Comparison of ENCODE assay signal across 8 cellular contexts in genomic region chr2:68365087-68365486, GRCh38. TPM values are rescaled to one million over a fixed set of nuclear protein-coding genes. Genes with fewer than 3 reads are reported as not detected.
DNase-seq lines count a peak whose midpoint lies in the region; ATAC-seq, FAIRE-seq and TF ChIP-seq lines count a peak whose summit lies in the region.

Gene PLEK (plus strand): TSS chr2:68365282. CDS start chr2:68365352, 70 bp downstream.

- intact Hi-C loops in K562 (cut with micrococcal nuclease) = no loop called here

- FAIRE-seq in K562 (lab: Jason Lieb, UNC) = no peak

- TF ChIP-seq EP300 in K562 (IDR thresholded peaks at IDR 0.05; ENCODE audit: low read length) (no peak), SK-N-SH (IDR thresholded peaks at IDR 0.05; ENCODE audit: borderline replicate concordance in 1 of 2, low read depth in 1 of 2, low read length in 1 of 2) (no peak)

- no peaks in the 10 kb centered on the region for H3K36me3 ChIP-seq in CD8-positive, alpha-beta memory T cell (ENCODE audit: insufficient read depth, low read length)
- H3K36me3 ChIP-seq in K562 (ENCODE audit: control insufficient read depth, insufficient read depth, low read length) (no peaks in the 10 kb centered on the region), neural progenitor cell (no peaks in the 10 kb centered on the region), SK-N-SH (replicated peaks in 1 of 2; ENCODE audit: control insufficient read depth in 1 of 2, insufficient read depth in 2 of 2, low read length in 1 of 2) (no peaks in the 10 kb centered on the region)

- peaks cover 0 to 1% of the 10 kb centered on the region in 2 donors for H3K27me3 Mint-ChIP-seq in CD8-positive, alpha-beta memory T cell
- H3K27me3 Mint-ChIP-seq in neural progenitor cell (ENCODE audit: insufficient read depth, low read depth) = peaks cover 2% of the 10 kb centered on the region

- no peaks in the 10 kb centered on the region for H3K9me3 ChIP-seq in CD8-positive, alpha-beta memory T cell (ENCODE audit: low read length)
- H3K9me3 ChIP-seq in K562 (replicated peaks; ENCODE audit: control insufficient read depth, insufficient read depth, low read depth, low read length) = no peaks in the 10 kb centered on the region
- no peaks in the 10 kb centered on the region for H3K9me3 ChIP-seq in neural progenitor cell (ENCODE audit: low read depth)
- H3K9me3 ChIP-seq in SK-N-SH = no peaks in the 10 kb centered on the region

- in situ Hi-C loops in K562 (cut with MboI) = no loop called here

- peak within 1 kb of the TSS; percentile 77 to 98 (median 97) for H3K27ac Mint-ChIP-seq in CD8-positive, alpha-beta memory T cell
- no peak within 1 kb of the TSS for H3K27ac Mint-ChIP-seq in neural progenitor cell

- H3K4me1 Mint-ChIP-seq in CD8-positive, alpha-beta memory T cell = peaks cover 61 to 68% (median 63%) of the 10 kb centered on the region in 3 donors
- peaks cover 27% of the 10 kb centered on the region for H3K4me1 Mint-ChIP-seq in neural progenitor cell

- H3K9me3 Mint-ChIP-seq in CD8-positive, alpha-beta memory T cell = peaks cover 2 to 7% (median 3%) of the 10 kb centered on the region in 5 donors
- H3K9me3 Mint-ChIP-seq in neural progenitor cell = peaks cover 6% of the 10 kb centered on the region

- ATAC-seq in GM19467 (IDR thresholded peaks at IDR 0.05; ENCODE audit: unreplicated experiment) (peak; percentile 59), HG03558 (IDR thresholded peaks at IDR 0.05; ENCODE audit: extremely low read depth, unreplicated experiment) (peak; percentile 41), K562 (no peak)

- TF ChIP-seq CTCF in K562 (IDR thresholded peaks at IDR 0.05 in 2 of 3, conservative IDR thresholded peaks at IDR 0.05 in 1 of 3; ENCODE audit: insufficient read depth in 2 of 3, low read depth in 1 of 3, low read length in 3 of 3) (no peak), neural progenitor cell (IDR thresholded peaks at IDR 0.05) (no peak), SK-N-SH (IDR thresholded peaks at IDR 0.05) (no peak)

- H2AFZ ChIP-seq in K562 (ENCODE audit: low read depth, low read length) (peak within 1 kb of the TSS; percentile 63; the same call in 1 of the 2 replicates), neural progenitor cell (replicated peaks) (peak within 1 kb of the TSS; percentile 7), SK-N-SH (ENCODE audit: low read depth) (no peak within 1 kb of the TSS; the same call in 1 of the 2 replicates)

- H3K4me2 ChIP-seq in K562 (ENCODE audit: insufficient read depth, low read length) (no peak within 1 kb of the TSS), neural progenitor cell (no peak within 1 kb of the TSS), SK-N-SH (no peak within 1 kb of the TSS)

- H3K9ac ChIP-seq in K562 (ENCODE audit: insufficient read depth in 1 of 2, low read depth in 2 of 2, low read length in 2 of 2) (no peak within 1 kb of the TSS), neural progenitor cell (no peak within 1 kb of the TSS), SK-N-SH (no peak within 1 kb of the TSS)

- H3K79me2 ChIP-seq in K562 (ENCODE audit: control insufficient read depth, insufficient read depth, low read length) = no peaks in the 10 kb centered on the region
- no peaks in the 10 kb centered on the region for H3K79me2 ChIP-seq in neural progenitor cell (ENCODE audit: low read depth)
- no peaks in the 10 kb centered on the region for H3K79me2 ChIP-seq in SK-N-SH (ENCODE audit: insufficient read depth)

- H3K4me3 Mint-ChIP-seq in CD8-positive, alpha-beta memory T cell = peak within 1 kb of the TSS; percentile 88 to 100 (median 98)
- no peak within 1 kb of the TSS for H3K4me3 Mint-ChIP-seq in neural progenitor cell

- POLR2A ChIA-PET in CD8-positive, alpha-beta memory T cell (lab: Charles Lee) = interaction anchor here (0.6 to 2.9 kb wide), 4 partner anchors 13 to 74 kb away, joined by 3 to 10 read pairs (median 6); no protein-coding TSS in a partner anchor
- POLR2A ChIA-PET in K562 (lab: Yijun Ruan, JAX) (no interaction called here), SK-N-SH (lab: Yijun Ruan, JAX) (no interaction called here)

- CTCF ChIA-PET in CD8-positive, alpha-beta memory T cell (lab: Charles Lee) = interaction anchor here (1.1 to 2.5 kb wide), 8 partner anchors 9 to 243 kb away, joined by 3 to 8 read pairs (median 4); no protein-coding TSS in a partner anchor
- CTCF ChIA-PET in K562 (lab: Yijun Ruan, JAX; ENCODE audit: low intra/inter-chr PET ratio) (no interaction called here), SK-N-SH (lab: Yijun Ruan, JAX) (interaction anchor here (3.3 kb wide), 1 partner anchor 76 kb away, joined by 10 read pairs; no protein-coding TSS in a partner anchor)

- no peak for TF ChIP-seq RAD21 in K562 (CRISPR knock-in tag; conservative IDR thresholded peaks at IDR 0.05 in 1 of 2, IDR thresholded peaks at IDR 0.05 in 1 of 2)
- no peak for TF ChIP-seq RAD21 in SK-N-SH (IDR thresholded peaks at IDR 0.05; ENCODE audit: low read length)

- BruUV-seq in K562 (replicated peaks; lab: Mats Ljungman, UMichigan) = no TSS peak

- H3K9me2 ChIP-seq in SK-N-SH = no peaks in the 10 kb centered on the region

- H3F3A ChIP-seq in neural progenitor cell (ENCODE audit: low read depth) (no peaks in the 10 kb centered on the region), SK-N-SH (replicated peaks; ENCODE audit: insufficient read depth) (no peaks in the 10 kb centered on the region)

- no peak for TF ChIP-seq POLR2A in K562 (conservative IDR thresholded peaks at IDR 0.05)

- peaks cover 23% of the 10 kb centered on the region for H3K4me1 ChIP-seq in CD8-positive, alpha-beta memory T cell (ENCODE audit: insufficient read depth, low read length)
- peaks cover 0 to 15% of the 10 kb centered on the region in 2 experiments; a peak in 1 of 5 replicates for H3K4me1 ChIP-seq in K562 (replicated peaks in 1 of 2; ENCODE audit: control insufficient read depth in 2 of 2, insufficient read depth in 2 of 2, low read length in 2 of 2)
- no peaks in the 10 kb centered on the region for H3K4me1 ChIP-seq in neural progenitor cell
- H3K4me1 ChIP-seq in SK-N-SH (ENCODE audit: control insufficient read depth in 1 of 2, insufficient read depth in 2 of 2, low read depth in 1 of 2, low read length in 1 of 2) = no peaks in the 10 kb centered on the region; a peak in 1 of 4 replicates

- DNase-seq in CD8-positive, alpha-beta memory T cell = peak in 4 of 5 donors; percentile 19 to 66 (median 28)
- DNase-seq in K562 (ENCODE audit: extremely low read depth in 1 of 4, low spot score in 3 of 4) = no peak
- no peak for DNase-seq in neural progenitor cell (ENCODE audit: low spot score)
- DNase-seq in SK-N-SH = no peak
- no peak for DNase-seq in DMS53 treated with DMSO at 0.1 percent for 48 hours (lab: John Stamatoyannopoulos, UW; ENCODE audit: unreplicated experiment)
- no peak for DNase-seq in NCI-H1105 (lab: John Stamatoyannopoulos, UW)

- WGBS in K562 (ENCODE audit: insufficient coverage, low coverage, missing lambda C conversion rate) = 63% methylated on average over 7 of the region's 7 CpGs
- WGBS in SK-N-SH (ENCODE audit: low lambda C conversion rate) = 86% methylated on average over 7 of the region's 7 CpGs

- H3K36me3 Mint-ChIP-seq in CD8-positive, alpha-beta memory T cell = peaks cover 17 to 31% (median 28%) of the 10 kb centered on the region in 3 donors
- no peaks in the 10 kb centered on the region for H3K36me3 Mint-ChIP-seq in neural progenitor cell

- peak within 1 kb of the TSS; percentile 67 for H3K27ac ChIP-seq in CD8-positive, alpha-beta memory T cell (ENCODE audit: low read depth, low read length)
- H3K27ac ChIP-seq in K562 (ENCODE audit: extremely low read depth, low read depth, low read length) (no peak within 1 kb of the TSS), neural progenitor cell (no peak within 1 kb of the TSS), SK-N-SH (ENCODE audit: low read depth in 2 of 2, low read length in 1 of 2) (no peak within 1 kb of the TSS)

- no peaks in the 10 kb centered on the region for H3K9me1 ChIP-seq in K562 (ENCODE audit: control insufficient read depth, insufficient read depth, low read length)

- H4K20me1 ChIP-seq in K562 (replicated peaks; ENCODE audit: control insufficient read depth, insufficient read depth, low read length) (no peaks in the 10 kb centered on the region), neural progenitor cell (ENCODE audit: low read depth) (no peaks in the 10 kb centered on the region), SK-N-SH (ENCODE audit: insufficient read depth) (no peaks in the 10 kb centered on the region)

- H3K4me3 ChIP-seq in CD8-positive, alpha-beta memory T cell (ENCODE audit: low read length) = peak within 1 kb of the TSS; percentile 56
- no peak within 1 kb of the TSS for H3K4me3 ChIP-seq in K562
- H3K4me3 ChIP-seq in neural progenitor cell = no peak within 1 kb of the TSS
- no peak within 1 kb of the TSS for H3K4me3 ChIP-seq in SK-N-SH (ENCODE audit: low read depth in 2 of 2, low read length in 1 of 2)

- H3K27me3 ChIP-seq in CD8-positive, alpha-beta memory T cell (ENCODE audit: insufficient read depth, low read length, poor library complexity, severe bottlenecking) = no peaks in the 10 kb centered on the region
- H3K27me3 ChIP-seq in K562 (ENCODE audit: control insufficient read depth in 2 of 2, insufficient read depth in 2 of 2, low read length in 2 of 2) (no peaks in the 10 kb centered on the region), neural progenitor cell (peaks cover 8% of the 10 kb centered on the region), SK-N-SH (ENCODE audit: insufficient read depth) (no peaks in the 10 kb centered on the region)

RNA-seq across cellular contexts. Expression of gene PLEK, which starts in this region (rescaled TPM):
- 10 to 100 TPM; 21.3 to 23.0 TPM for total RNA-seq in CD8-positive, alpha-beta memory T cell
- polyA plus RNA-seq in CD8-positive, alpha-beta memory T cell = 135 TPM
- total RNA-seq in K562 (2011; cell fraction: chromatin; rRNA removed; ENCODE audit: low replicate concordance) = not detected in 2 replicates
- not detected in 2 replicates for total RNA-seq in K562 (2011; cell fraction: nucleolus; rRNA removed)
- not detected in 2 replicates for total RNA-seq in K562 (2011; cell fraction: nucleoplasm; rRNA removed)
- 0.12 and 0.27 TPM in 2 replicates for total RNA-seq in K562 (2014; rRNA removed)
- total RNA-seq in K562 (2014; rRNA removed; fragmentation: Illumina TruSeq; extraction: Trizol) = 0.22 and 0.36 TPM in 2 replicates
- 1.2 and 1.3 TPM in 2 replicates for total RNA-seq in K562 (2015; rRNA removed; fragmentation: Illumina TruSeq; extraction: Trizol)
- 0.33 and 0.56 TPM in 2 replicates for total RNA-seq in K562 (2021)
- polyA plus RNA-seq in K562 (2011; rRNA removed) = 0.14 TPM in 1 of 2 replicates, not detected in the other
- polyA plus RNA-seq in K562 (2011; cell fraction: cytosol; rRNA removed) = 0.04 TPM in 2 replicates
- 0.14 TPM in 2 replicates for polyA plus RNA-seq in K562 (2011; cell fraction: nucleus; rRNA removed)
- 0.46 and 3.3 TPM in 2 replicates for polyA plus RNA-seq in K562 (2012)
- polyA plus RNA-seq in K562 (2014; fragmentation: Illumina TruSeq; extraction: Trizol) = 0.36 and 0.43 TPM in 2 replicates
- polyA plus RNA-seq in K562 (2014; fragmentation: Nextera tagmentation; extraction: Ambion mirVana) = under 1 TPM; 0.49 to 0.55 TPM
- polyA plus RNA-seq in K562 (2014; rRNA removed) = 0.11 and 0.66 TPM in 2 replicates
- polyA minus RNA-seq in K562 (2011; rRNA and poly(A)+ RNA removed) = 0.06 and 0.07 TPM in 2 replicates
- polyA minus RNA-seq in K562 (2011; cell fraction: cytosol; rRNA and poly(A)+ RNA removed) = not detected in 2 replicates
- polyA minus RNA-seq in K562 (2011; cell fraction: nucleus; rRNA and poly(A)+ RNA removed) = not detected in 2 replicates
- total RNA-seq in neural progenitor cell (ENCODE audit: low replicate concordance) = not detected in 2 replicates
- polyA plus RNA-seq in SK-N-SH (2012; rRNA removed) = 0.02 TPM in 2 replicates
- 0.01 TPM in 2 replicates for polyA plus RNA-seq in SK-N-SH (2012; cell fraction: cytosol; rRNA removed)
- 0.02 and 0.08 TPM in 2 replicates for polyA plus RNA-seq in SK-N-SH (2012; cell fraction: nucleus; rRNA removed)

Comparison
In these comparisons a context has a peak if more than half of its experiments do, and no peak if none do; other contexts are left out.
1. RNA of gene PLEK (total RNA-seq): 21.3 to 23.0 TPM in CD8-positive, alpha-beta memory T cell; 0.12 to 1.3 TPM in K562 and not detected in neural progenitor cell; every median in the first group is over 4 times any median in the second.
2. RNA of gene PLEK (polyA plus RNA-seq): 135 TPM in CD8-positive, alpha-beta memory T cell (single experiment); 0.04 to 3.3 TPM in K562 and 0.01 to 0.08 TPM in SK-N-SH; every median in the first group is over 10 times any median in the second.
3. DNase-seq: peak in CD8-positive, alpha-beta memory T cell (4 of 5); none in K562 (0 of 4), neural progenitor cell (single experiment), SK-N-SH (single experiment), DMS53 treated with DMSO at 0.1 percent for 48 hours (single experiment) and NCI-H1105 (single experiment).